9 cellular contexts compared by ENCODE assay signal in genomic region chr12:15982471-15982870, GRCh38.
A peak's percentile ranks its signal among the peaks of the same experiment; 100 is the strongest.
DNase-seq lines count a peak whose midpoint lies in the region; ATAC-seq and TF ChIP-seq lines count a peak whose summit lies in the region.
"Had no signal": no experiment of that assay in that cellular context is flagged by ENCODE, and none has a peak within 500 bp of the region (broad histone marks: within the 10 kb centered on the region; RNA-seq: fewer than 3 reads in every experiment).

No MANE protein-coding gene starts in this region.

- H3K4me3 Mint-ChIP-seq in WTC11, result no peak overlapping the region
- H3K4me3 Mint-ChIP-seq: central memory CD8-positive, alpha-beta T cell had no signal

- no peaks in the 10 kb centered on the region for H3K27me3 Mint-ChIP-seq in WTC11 (ENCODE audit: low read depth)
- H3K27me3 Mint-ChIP-seq: central memory CD8-positive, alpha-beta T cell had no signal

- DNase-seq in AG04450 (ENCODE audit: low read depth, low spot score) (no peak), HFF-Myc (ENCODE audit: extremely low read depth, low read depth) (no peak), WTC11 (ENCODE audit: low spot score) (no peak), iris pigment epithelial cell (ENCODE audit: low read depth) (peak; percentile 67), DMS114 treated with DMSO at 0.1 percent for 48 hours (lab: John Stamatoyannopoulos, UW; ENCODE audit: unreplicated experiment) (no peak), left colon (no peak)
- DNase-seq in activated CD4-positive, CD25-positive, alpha-beta regulatory T cell treated with anti-CD3 and anti-CD28 coated beads, Interleukin-2, amount 50 U/mL, for 72 hours, result no peak

- TF ChIP-seq CTCF in AG04450 (IDR thresholded peaks at IDR 0.05; ENCODE audit: low read depth, low read length) (peak; percentile 71), HFF-Myc (IDR thresholded peaks at IDR 0.05; ENCODE audit: low read depth, low read length, missing control alignments) (peak; percentile 36), WTC11 (IDR thresholded peaks at IDR 0.05) (no peak)

- CTCF ChIA-PET in AG04450 (lab: Charles Lee), result interaction anchor here (0.6 to 1.9 kb wide), 26 partner anchors 9 to 770 kb away, joined by 3 to 16 read pairs (median 3); no protein-coding TSS in a partner anchor
- CTCF ChIA-PET in WTC11 (lab: Charles Lee), result interaction anchor here (0.8 to 1.7 kb wide), 5 partner anchors 11 to 140 kb away, joined by 3 to 7 read pairs (median 3); no protein-coding TSS in a partner anchor

- no peaks in the 10 kb centered on the region for H3K9me3 ChIP-seq in AG04450 (ENCODE audit: control insufficient read depth, insufficient read depth, low read length)

- H3K4me3 ChIP-seq in AG04450 (ENCODE audit: low read depth, low read length) (no peak overlapping the region), HFF-Myc (replicated peaks; ENCODE audit: low read depth, low read length) (no peak overlapping the region)

- H3K4me1 Mint-ChIP-seq in WTC11, result peaks cover 20% of the 10 kb centered on the region
- H3K4me1 Mint-ChIP-seq: central memory CD8-positive, alpha-beta T cell had no signal

- no peaks in the 10 kb centered on the region for H3K27me3 ChIP-seq in AG04450 (ENCODE audit: control insufficient read depth, insufficient read depth, low read length)

- POLR2A ChIA-PET in AG04450 (lab: Yijun Ruan, JAX) (interaction anchor here (0.7 to 1.6 kb wide), 2 partner anchors 23 to 71 kb away, joined by 3 to 5 read pairs; partner anchors contain the start of gene DERA), WTC11 (lab: Charles Lee) (no interaction called here)

- peak; percentile 47 for ATAC-seq in WTC11
- ATAC-seq in left colon, result no peak
- no peak for ATAC-seq in HG03460 (IDR thresholded peaks at IDR 0.05; ENCODE audit: unreplicated experiment)

- intact Hi-C loops in left colon (cut with DNase I, micrococcal nuclease), result no loop called here

- no peak overlapping the region for H3K27ac ChIP-seq in AG04450 (ENCODE audit: low read depth, low read length)

- H3K27ac Mint-ChIP-seq in WTC11, result no peak overlapping the region

- no peaks in the 10 kb centered on the region for H3K36me3 Mint-ChIP-seq in WTC11

- H3K9me3 Mint-ChIP-seq in WTC11, result no peaks in the 10 kb centered on the region
- H3K9me3 Mint-ChIP-seq: central memory CD8-positive, alpha-beta T cell had no signal

TF ChIP-seq in WTC11, 78 proteins besides CTCF, POLR2A, EP300 and RAD21:
- TF ChIP-seq USF1 (CRISPR knock-in tag; IDR thresholded peaks at IDR 0.05) (no peak), FOXK1 (CRISPR knock-in tag; IDR thresholded peaks at IDR 0.05) (no peak), HMGA2 (CRISPR knock-in tag; IDR thresholded peaks at IDR 0.05) (no peak), ZMAT4 (CRISPR knock-in tag; IDR thresholded peaks at IDR 0.05) (no peak), ZSCAN18 (CRISPR knock-in tag; IDR thresholded peaks at IDR 0.05) (no peak), FOXJ3 (CRISPR knock-in tag; IDR thresholded peaks at IDR 0.05; ENCODE audit: borderline replicate concordance) (no peak), HMGXB4 (CRISPR knock-in tag; IDR thresholded peaks at IDR 0.05) (no peak), CBFB (CRISPR knock-in tag; IDR thresholded peaks at IDR 0.05; ENCODE audit: low read depth) (no peak), PRRX2 (CRISPR knock-in tag; IDR thresholded peaks at IDR 0.05) (no peak)
